ENCODE assay signal across 8 cellular contexts in the genomic region with DNA sequence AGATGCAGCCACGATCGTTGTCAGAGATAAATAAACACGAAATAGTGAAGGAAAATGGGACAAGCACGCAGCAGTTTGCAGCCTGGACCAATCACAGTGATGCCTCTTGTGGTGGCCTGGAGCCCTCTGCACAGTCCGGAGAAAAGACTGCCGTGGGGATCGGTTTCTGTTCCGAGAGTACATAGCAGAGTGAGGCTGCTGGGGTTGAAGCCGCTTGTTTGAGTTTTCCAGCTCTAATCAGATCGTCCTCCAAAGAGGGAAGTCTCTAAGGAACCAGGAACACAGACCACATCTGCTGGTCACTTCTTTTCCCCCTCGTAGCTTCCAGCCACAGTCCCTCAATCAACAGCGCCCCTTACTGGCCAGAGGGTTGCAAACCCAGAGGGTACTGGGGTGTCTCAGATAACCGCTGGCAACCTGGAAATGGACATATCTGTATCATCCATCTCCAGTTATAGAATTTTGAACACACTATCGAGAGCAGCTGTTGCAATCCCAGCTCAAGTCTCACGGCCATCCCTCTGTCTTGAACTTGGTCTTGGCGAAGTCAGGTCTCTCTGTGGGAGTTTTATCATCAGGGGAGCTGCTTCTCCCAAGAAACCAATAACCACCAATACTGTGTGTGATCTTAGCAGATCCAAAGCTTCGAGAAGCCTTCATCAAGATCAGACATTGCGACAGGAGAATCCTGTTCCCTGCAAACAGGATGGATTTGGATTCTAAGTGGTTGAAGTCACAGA. TPM values are rescaled to one million over a fixed set of nuclear protein-coding genes. Genes with fewer than 3 reads are reported as not detected.
DNase-seq lines count a peak whose midpoint lies in the region; ATAC-seq and TF ChIP-seq lines count a peak whose summit lies in the region.

No MANE protein-coding gene starts in this region.

- no peaks in the 10 kb centered on the region for H3K9me3 ChIP-seq in right cardiac atrium (ENCODE audit: control insufficient read depth, low read length)
- H3K9me3 ChIP-seq in uterus: no peaks in the 10 kb centered on the region

- peak; percentile 24 for DNase-seq in NCI-H1436 (lab: John Stamatoyannopoulos, UW)
- DNase-seq in NCI-H1436 treated with DMSO at 0.1 percent for 48 hours (lab: John Stamatoyannopoulos, UW): no peak
- peak; percentile 65 to 70 for DNase-seq in Kasumi-1 (lab: John Stamatoyannopoulos, UW)
- peak; percentile 25 for DNase-seq in T follicular helper cell (ENCODE audit: low read depth)
- peak; percentile 55 to 84 (median 80) for DNase-seq in right cardiac atrium
- peak; percentile 91 for DNase-seq in putamen (ENCODE audit: low spot score)
- peak; percentile 17 to 36 for DNase-seq in uterus

- no peak for TF ChIP-seq POLR2A in uterus (IDR thresholded peaks at IDR 0.05)

- H3K36me3 ChIP-seq in uterus: no peaks in the 10 kb centered on the region

- H3K27me3 ChIP-seq in right cardiac atrium (ENCODE audit: control insufficient read depth, insufficient read depth): peaks cover 3% of the 10 kb centered on the region
- H3K27me3 ChIP-seq in uterus: no peaks in the 10 kb centered on the region

- intact Hi-C loops in right cardiac atrium (cut with DNase I): loop anchor here in 1 of 4 donors (5.0 kb wide), 1 partner anchor 185 kb away; no protein-coding TSS in a partner anchor
- intact Hi-C loops in uterus (cut with DNase I; ENCODE audit: low total_unique reads): no loop called here

- no peaks in the 10 kb centered on the region for H3K4me1 ChIP-seq in right cardiac atrium (ENCODE audit: control insufficient read depth, insufficient read depth, low read length)
- no peaks in the 10 kb centered on the region for H3K4me1 ChIP-seq in uterus

- 4% methylated on average over 18 of the region's 18 CpGs for WGBS in right cardiac atrium

- TF ChIP-seq CTCF in uterus (IDR thresholded peaks at IDR 0.05): peak; percentile 18 to 35 (median 34)

- H3K4me3 ChIP-seq in right cardiac atrium (ENCODE audit: low read length) (peak overlapping the region; percentile 9), uterus (peak overlapping the region; percentile 1 to 11)

- ATAC-seq in right cardiac atrium: peak; percentile 82 to 86

- H3K27ac ChIP-seq in angular gyrus (ENCODE audit: low read depth, low read length) (peak overlapping the region; percentile 78), right cardiac atrium (ENCODE audit: low read length) (no peak overlapping the region), uterus (no peak overlapping the region)

RNA-seq across cellular contexts. Expression of gene OLIG1, which starts 57.4 kb away (rescaled TPM):
- total RNA-seq in right cardiac atrium: 1 to 10 TPM in 1 of 4 donors, not detected in 3; 1.3 TPM
- 0.68 TPM for polyA plus RNA-seq in right cardiac atrium
- not detected for total RNA-seq in uterus
